In genomic region chr6:36985963-36986703, GRCh38 we compare ENCODE assay signal across 8 cellular contexts.
DNase-seq lines count a peak whose midpoint lies in the region; ATAC-seq and TF ChIP-seq lines count a peak whose summit lies in the region.

Gene MTCH1 (minus strand): TSS chr6:36986196. CDS start chr6:36986173, 23 bp downstream.

- DNase-seq in Ammon's horn (ENCODE audit: low spot score) (peak; percentile 94), NCI-H510A (lab: John Stamatoyannopoulos, UW) (peak; percentile 86), left kidney (ENCODE audit: low read depth, low spot score) (peak; percentile 96)
- DNase-seq in activated CD4-positive, alpha-beta T cell treated with anti-CD3 and anti-CD28 coated beads for 48 hours: peak; percentile 89
- peak; percentile 85 for DNase-seq in stimulated activated CD4-positive, alpha-beta T cell treated with anti-CD3 and anti-CD28 coated beads, Interleukin-1b, Interleukin-23, amount 100 ng/mL, for 48 hours

- TF ChIP-seq POLR2A in GM19099 (IDR thresholded peaks at IDR 0.05; ENCODE audit: extremely low read depth, insufficient read length, low read depth): peak; percentile 98

- ATAC-seq in HG03378 (IDR thresholded peaks at IDR 0.05; ENCODE audit: unreplicated experiment): peak; percentile 68

- peak within 1 kb of the TSS; percentile 100 for H3K27ac ChIP-seq in cingulate gyrus (ENCODE audit: low read depth, low read length)

Comparison
In these comparisons a context has a peak if more than half of its experiments do, and no peak if none do; other contexts are left out.
1. Peak in every context shown above with its lines: DNase-seq, ATAC-seq and H3K27ac ChIP-seq.